In the genomic region with DNA sequence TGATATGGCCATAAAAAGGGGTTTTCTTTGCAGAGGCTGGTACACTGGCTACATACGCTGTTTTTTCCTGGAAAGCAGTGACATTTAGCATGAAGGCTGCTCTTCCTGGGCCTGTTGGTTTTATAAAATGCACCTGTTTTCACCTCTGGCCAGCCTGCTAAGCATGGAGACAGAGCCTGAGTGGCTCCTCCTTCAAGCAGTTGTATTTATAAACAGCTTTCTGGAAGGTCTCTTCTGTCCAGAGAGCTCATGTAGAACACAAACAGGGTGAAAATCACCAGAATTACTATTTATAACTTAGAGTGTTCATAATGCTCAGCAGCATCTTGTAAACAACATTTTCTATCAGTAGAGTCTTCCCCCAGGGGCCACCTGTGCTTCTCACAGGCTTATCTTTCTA, we compare ENCODE assay signal across 20 cellular contexts.
"Had no signal": no experiment of that assay in that cellular context is flagged by ENCODE, and none has a peak within 500 bp of the region (broad histone marks: within the 10 kb centered on the region; RNA-seq: fewer than 3 reads in every experiment).

No MANE protein-coding gene starts in this region.

- DNase-seq: IMR-90; NCI-H1092; NCI-H1105 treated with DMSO at 0.1 percent for 48 hours; NCI-H1417 treated with DMSO at 0.1 percent for 48 hours; NCI-H146; NCI-H1694 treated with DMSO at 0.1 percent for 48 hours; NCI-H1930; NCI-H2081 treated with DMSO at 0.1 percent for 48 hours; NCI-H2171; NCI-H226; NCI-H446; NCI-H510A; NCI-H524 treated with DMSO at 0.1 percent for 48 hours; NCI-H69; NCI-H774; NK-92 treated with Interleukin-12 subunit alpha and Interleukin-12 subunit beta, amount 100 ng/mL, for 24 hours; SHP77 treated with DMSO at 0.1 percent for 48 hours; SJCRH30 had no signal

- H3K4me1 ChIP-seq: SJCRH30 had no signal

- H3K27me3 ChIP-seq: SJCRH30 had no signal

- ATAC-seq: Right ventricle myocardium inferior, SK-N-SH treated with all-trans-retinoic acid at 6 μM for 48 hours had no signal

- H3K4me3 ChIP-seq: SJCRH30 had no signal

- H3K27ac ChIP-seq: SJCRH30 had no signal

- H3K9me3 ChIP-seq: SJCRH30 had no signal
